ENCODE assay signal across 17 cellular contexts in genomic region chr3:173875790-173876189, GRCh38.
DNase-seq lines count a peak whose midpoint lies in the region; TF ChIP-seq lines count a peak whose summit lies in the region.
"Had no signal": no experiment of that assay in that cellular context is flagged by ENCODE, and none has a peak within 500 bp of the region (broad histone marks: within the 10 kb centered on the region; RNA-seq: fewer than 3 reads in every experiment).

No MANE protein-coding gene starts in this region.

- in situ Hi-C loops in brain microvascular endothelial cell (cut with HindIII; ENCODE audit: low pct_ligation_motif_present, low sequenced_read_pairs), result no loop called here

- no peaks in the 10 kb centered on the region for H3K27me3 Mint-ChIP-seq in endodermal cell (ENCODE audit: insufficient read depth)
- peaks cover 6% of the 10 kb centered on the region for H3K27me3 Mint-ChIP-seq in Caco-2 (ENCODE audit: insufficient read depth, unreplicated experiment)
- H3K27me3 Mint-ChIP-seq: CD4-positive, alpha-beta memory T cell had no signal

- H4K5ac ChIP-seq in mesendoderm (ENCODE audit: low read length), result no peak overlapping the region

- peak overlapping the region; percentile 33 for H3K27ac Mint-ChIP-seq in endodermal cell
- H3K27ac Mint-ChIP-seq in Caco-2 (ENCODE audit: unreplicated experiment), result no peak overlapping the region
- H3K27ac Mint-ChIP-seq: CD4-positive, alpha-beta memory T cell; HFFc6 had no signal

- no peak overlapping the region for H3K9ac ChIP-seq in endodermal cell (ENCODE audit: extremely low read depth, low read length, poor library complexity, severe bottlenecking)
- H3K9ac ChIP-seq in mesendoderm (ENCODE audit: low read length), result no peak overlapping the region

- DNase-seq in SK-N-DZ (ENCODE audit: low spot score) (peak; percentile 22), endodermal cell (no peak), mesendoderm (peak; percentile 41), osteoblast (ENCODE audit: insufficient read length, low spot score, missing footprints) (peak; percentile 66), Caco-2 (no peak), brain microvascular endothelial cell (no peak), RKO (ENCODE audit: low spot score) (no peak)
- DNase-seq: C1 segment of cervical spinal cord; CD4-positive, alpha-beta memory T cell; COR-L47; DMS153; DND-41; GDM1; GOT3 had no signal

- H2AK5ac ChIP-seq in mesendoderm (ENCODE audit: low read length), result no peak overlapping the region

- POLR2A ChIA-PET in Caco-2 (lab: Charles Lee), result no interaction called here

- no peak overlapping the region for H3K56ac ChIP-seq in mesendoderm (ENCODE audit: low read length)

- H3K4ac ChIP-seq in mesendoderm (ENCODE audit: low read depth, low read length), result no peak overlapping the region

- H3K4me3 ChIP-seq in endodermal cell (ENCODE audit: low read length), result no peak overlapping the region
- H3K4me3 ChIP-seq in mesendoderm (ENCODE audit: low read length), result no peak overlapping the region
- H3K4me3 ChIP-seq in osteoblast (ENCODE audit: insufficient read depth, low read length), result no peak overlapping the region
- H3K4me3 ChIP-seq in Caco-2 (ENCODE audit: low read depth, low read length), result no peak overlapping the region
- no peak overlapping the region for H3K4me3 ChIP-seq in brain microvascular endothelial cell (ENCODE audit: low read depth, low read length)
- H3K4me3 ChIP-seq: GM12878, HAP-1 had no signal

- H4K20me1 ChIP-seq in osteoblast (ENCODE audit: insufficient read depth, low read length), result no peaks in the 10 kb centered on the region

- no peak overlapping the region for H3K18ac ChIP-seq in mesendoderm (ENCODE audit: low read length)

- H3K79me2 ChIP-seq in mesendoderm (ENCODE audit: control insufficient read depth, insufficient read depth, low read length) (no peaks in the 10 kb centered on the region), osteoblast (ENCODE audit: insufficient read depth, low read length) (no peaks in the 10 kb centered on the region)

- H3K36me3 ChIP-seq in endodermal cell (ENCODE audit: control insufficient read depth, insufficient read depth, low read length), result no peaks in the 10 kb centered on the region
- no peaks in the 10 kb centered on the region for H3K36me3 ChIP-seq in mesendoderm (ENCODE audit: control insufficient read depth, insufficient read depth, low read length)
- H3K36me3 ChIP-seq in osteoblast (ENCODE audit: insufficient read depth, low read length), result no peaks in the 10 kb centered on the region
- H3K36me3 ChIP-seq in Caco-2 (ENCODE audit: control insufficient read depth, insufficient read depth, low read length), result no peaks in the 10 kb centered on the region
- no peaks in the 10 kb centered on the region for H3K36me3 ChIP-seq in brain microvascular endothelial cell (replicated peaks)
- H3K36me3 ChIP-seq: HAP-1 had no signal

- H3K27ac ChIP-seq in endodermal cell (ENCODE audit: low read depth, low read length) (no peak overlapping the region), mesendoderm (ENCODE audit: low read depth, low read length) (no peak overlapping the region), osteoblast (ENCODE audit: low read depth, low read length) (no peak overlapping the region), brain microvascular endothelial cell (no peak overlapping the region)

- H3K9me3 Mint-ChIP-seq in endodermal cell, result no peaks in the 10 kb centered on the region
- no peaks in the 10 kb centered on the region for H3K9me3 Mint-ChIP-seq in Caco-2 (ENCODE audit: unreplicated experiment)
- H3K9me3 Mint-ChIP-seq: HFFc6 had no signal

- no peak overlapping the region for H2BK5ac ChIP-seq in mesendoderm (ENCODE audit: low read length)

- H3K4me1 ChIP-seq in endodermal cell (ENCODE audit: control insufficient read depth, insufficient read depth, low read length), result peaks cover 4% of the 10 kb centered on the region
- H3K4me1 ChIP-seq in mesendoderm (ENCODE audit: control insufficient read depth, low read depth, low read length), result no peaks in the 10 kb centered on the region
- H3K4me1 ChIP-seq in osteoblast (ENCODE audit: insufficient read depth, low read length), result no peaks in the 10 kb centered on the region
- H3K4me1 ChIP-seq in Caco-2, result no peaks in the 10 kb centered on the region

- no peak overlapping the region for H3K23ac ChIP-seq in mesendoderm (ENCODE audit: low read length)

- H3K4me1 Mint-ChIP-seq in endodermal cell, result peaks cover 7% of the 10 kb centered on the region
- H3K4me1 Mint-ChIP-seq in Caco-2 (ENCODE audit: low read depth, unreplicated experiment), result no peaks in the 10 kb centered on the region
- H3K4me1 Mint-ChIP-seq: CD4-positive, alpha-beta memory T cell had no signal

- H3K79me1 ChIP-seq in mesendoderm (ENCODE audit: low read length), result no peaks in the 10 kb centered on the region

- no peak overlapping the region for H3K4me3 Mint-ChIP-seq in endodermal cell
- H3K4me3 Mint-ChIP-seq in Caco-2 (ENCODE audit: unreplicated experiment), result no peak overlapping the region
- H3K4me3 Mint-ChIP-seq: CD4-positive, alpha-beta memory T cell; HFFc6 had no signal

- no peaks in the 10 kb centered on the region for H3K27me3 ChIP-seq in endodermal cell (ENCODE audit: control insufficient read depth, insufficient read depth, low read length, poor library complexity, severe bottlenecking)
- no peaks in the 10 kb centered on the region for H3K27me3 ChIP-seq in mesendoderm (ENCODE audit: insufficient read depth, low read length, poor library complexity)
- H3K27me3 ChIP-seq in osteoblast (ENCODE audit: insufficient read depth, low read length), result no peaks in the 10 kb centered on the region
- no peaks in the 10 kb centered on the region for H3K27me3 ChIP-seq in Caco-2 (replicated peaks; ENCODE audit: control insufficient read depth, insufficient read depth, low read length)
- no peaks in the 10 kb centered on the region for H3K27me3 ChIP-seq in brain microvascular endothelial cell (replicated peaks)

- no peak for TF ChIP-seq CTCF in endodermal cell (conservative IDR thresholded peaks at IDR 0.05)
- TF ChIP-seq CTCF in osteoblast (IDR thresholded peaks at IDR 0.05; ENCODE audit: extremely low read depth, low read depth, low read length), result no peak
- TF ChIP-seq CTCF in Caco-2 (IDR thresholded peaks at IDR 0.05; ENCODE audit: insufficient read depth in 1 of 2, low read depth in 1 of 2, low read length in 1 of 2, severe bottlenecking in 1 of 2, unreplicated experiment in 1 of 2), result no peak
- TF ChIP-seq CTCF in brain microvascular endothelial cell (IDR thresholded peaks at IDR 0.05; ENCODE audit: low read depth, low read length, missing control alignments), result no peak

- CTCF ChIA-PET in Caco-2 (lab: Charles Lee), result no interaction called here

- H2BK120ac ChIP-seq in mesendoderm (ENCODE audit: low read depth, low read length), result no peak overlapping the region

- no peak overlapping the region for H2AFZ ChIP-seq in osteoblast (ENCODE audit: low read length)

- intact Hi-C loops in Caco-2 (cut with micrococcal nuclease; ENCODE audit: unreplicated experiment), result no loop called here

- H3K36me3 Mint-ChIP-seq in endodermal cell (ENCODE audit: low read depth) (peaks cover 2% of the 10 kb centered on the region), Caco-2 (ENCODE audit: insufficient read depth, unreplicated experiment) (no peaks in the 10 kb centered on the region)
- H3K36me3 Mint-ChIP-seq: CD4-positive, alpha-beta memory T cell had no signal

- H3K9me3 ChIP-seq in endodermal cell (ENCODE audit: control insufficient read depth, low read length), result peaks cover 6% of the 10 kb centered on the region
- H3K9me3 ChIP-seq in osteoblast (ENCODE audit: low read depth, low read length), result no peaks in the 10 kb centered on the region
- no peaks in the 10 kb centered on the region for H3K9me3 ChIP-seq in Caco-2
- H3K9me3 ChIP-seq: HAP-1 had no signal

- BruUV-seq in Caco-2 (replicated peaks; lab: Mats Ljungman, UMichigan), result no TSS peak

- no peak overlapping the region for H4K8ac ChIP-seq in mesendoderm (ENCODE audit: low read depth, low read length)

- no peak overlapping the region for H3K4me2 ChIP-seq in mesendoderm (ENCODE audit: low read length)
- H3K4me2 ChIP-seq in osteoblast (ENCODE audit: insufficient read depth, low read length), result no peak overlapping the region

- H2BK15ac ChIP-seq in mesendoderm (replicated peaks; ENCODE audit: low read depth), result no peak overlapping the region

Comparison
In these comparisons a context has a peak if more than half of its experiments do, and no peak if none do; other contexts are left out.
1. DNase-seq: peak in SK-N-DZ (single experiment), mesendoderm (single experiment) and osteoblast (single experiment); none in endodermal cell (single experiment), Caco-2 (0 of 2), brain microvascular endothelial cell (single experiment) and RKO (single experiment).